12 cellular contexts compared by ENCODE assay signal in genomic region chr5:173830421-173830820, GRCh38.
"Had no signal": no experiment of that assay in that cellular context is flagged by ENCODE, and none has a peak within 500 bp of the region (broad histone marks: within the 10 kb centered on the region; RNA-seq: fewer than 3 reads in every experiment).

No MANE protein-coding gene starts in this region.

- ATAC-seq: heart right ventricle; left lung; natural killer cell treated with Interleukin-12 subunit alpha and Interleukin-12 subunit beta and Interleukin-15 and Interleukin-18, amount 100 ng/mL, for 72 hours; psoas muscle; upper lobe of right lung had no signal

- H3K27me3 ChIP-seq: breast epithelium, heart right ventricle, left lung, upper lobe of right lung had no signal

- H3K4me1 ChIP-seq: breast epithelium had no signal

- H3K4me3 ChIP-seq: breast epithelium, heart right ventricle, left lung, psoas muscle, upper lobe of right lung had no signal

- H3K36me3 ChIP-seq: breast epithelium, heart right ventricle, left lung, upper lobe of right lung had no signal

- H3K27ac ChIP-seq: breast epithelium, psoas muscle, upper lobe of right lung had no signal

- H3K9me3 ChIP-seq: breast epithelium, left lung, psoas muscle, upper lobe of right lung had no signal

- DNase-seq: activated CD4-positive, alpha-beta memory T cell treated with anti-CD3 and anti-CD28 coated beads, Interleukin-2, amount 10 ng/mL, durations not matched to agents 7 days and 5 days; activated CD4-positive, alpha-beta T cell treated with anti-CD3 and anti-CD28 coated beads for 1 hour; activated naive CD4-positive, alpha-beta T cell; aorta; heart right ventricle; left lung; occipital lobe; psoas muscle; stimulated activated CD4-positive, alpha-beta T cell treated with anti-CD3 and anti-CD28 coated beads, Interleukin-4, amount 100 ng/mL, for 1 hour; upper lobe of right lung had no signal
